In the genomic region with DNA sequence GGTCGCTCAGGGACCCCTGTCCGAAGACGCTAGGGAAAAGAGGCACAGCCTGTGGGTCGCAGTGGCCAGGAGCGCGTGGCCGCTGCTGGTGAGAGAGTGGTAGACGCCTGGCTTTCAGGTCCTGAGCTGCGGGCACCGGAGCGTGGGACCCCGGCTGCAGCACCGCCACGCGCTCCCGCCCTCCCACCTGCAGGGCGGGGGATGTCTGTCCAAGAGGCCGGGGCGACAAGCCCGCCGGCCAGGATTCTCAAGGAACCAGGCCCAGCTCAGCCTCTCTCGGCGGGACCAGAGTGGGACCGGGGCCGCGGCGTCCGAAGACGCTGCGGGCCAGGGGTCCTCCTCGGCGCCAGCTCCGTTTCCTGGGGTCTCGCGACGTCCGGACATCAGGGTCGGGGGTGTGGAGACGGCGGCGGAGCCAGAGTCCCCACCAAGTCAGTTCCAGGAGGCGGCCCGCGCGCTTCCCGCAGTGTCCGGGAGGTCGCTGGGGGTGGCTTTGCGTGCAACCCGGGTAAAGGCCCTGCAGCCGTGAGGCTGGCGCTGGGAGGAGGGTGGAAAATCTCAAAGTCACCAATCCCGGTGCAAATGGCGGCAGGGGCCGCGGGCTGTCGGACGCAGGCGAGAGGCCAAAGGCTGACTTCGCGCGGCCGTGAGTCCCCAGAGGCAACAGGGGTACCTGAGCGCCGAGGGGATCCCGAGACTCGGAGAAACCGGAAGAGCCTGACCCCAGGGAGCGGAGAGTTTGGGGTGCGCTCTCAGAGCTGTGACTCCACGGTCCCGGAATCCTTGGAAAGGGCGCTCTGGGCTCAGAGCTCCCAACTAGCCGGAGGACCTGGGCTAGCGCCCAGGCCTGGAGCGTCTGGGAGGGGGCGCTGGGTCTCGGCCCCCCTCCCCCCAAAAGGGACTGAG, we compare ENCODE assay signal across 2 cellular contexts.
TF ChIP-seq lines count a peak whose summit lies in the region.

No MANE protein-coding gene starts in this region.

TF ChIP-seq in HCT116, 20 proteins besides CTCF, POLR2A, EP300 and RAD21:
- no peak for TF ChIP-seq SIN3A (IDR thresholded peaks at IDR 0.05; ENCODE audit: low read depth)
- peak; percentile 72 for TF ChIP-seq YY1 (IDR thresholded peaks at IDR 0.05; ENCODE audit: extremely low read depth, insufficient replicate concordance, low read depth, low read length)
- TF ChIP-seq ELF1 (IDR thresholded peaks at IDR 0.05; ENCODE audit: borderline replicate concordance, low read depth) = no peak
- TF ChIP-seq JUND (IDR thresholded peaks at IDR 0.05) = no peak
- TF ChIP-seq SP1 (IDR thresholded peaks at IDR 0.05; ENCODE audit: low read depth) = no peak
- TF ChIP-seq ZBTB33 (IDR thresholded peaks at IDR 0.05; ENCODE audit: extremely low read depth, insufficient replicate concordance, low read length) = no peak
- no peak for TF ChIP-seq CEBPB (IDR thresholded peaks at IDR 0.05; ENCODE audit: low read depth)
- no peak for TF ChIP-seq FOSL1 (IDR thresholded peaks at IDR 0.05; ENCODE audit: low read depth)
- TF ChIP-seq TCF7L2 (IDR thresholded peaks at IDR 0.05; ENCODE audit: borderline replicate concordance, extremely low read depth, insufficient read depth, insufficient read length) = no peak
- no peak for TF ChIP-seq EZH2phosphoT487 (IDR thresholded peaks at IDR 0.05; ENCODE audit: borderline replicate concordance)
- TF ChIP-seq ZFX (IDR thresholded peaks at IDR 0.05) = peak; percentile 67; the same call in 1 of the 2 replicates
- TF ChIP-seq POLR2AphosphoS5 (IDR thresholded peaks at IDR 0.05; ENCODE audit: low read depth, low read length) = peak; percentile 16

TF ChIP-seq in SK-N-SH, 30 proteins besides CTCF, POLR2A, EP300 and RAD21:
- TF ChIP-seq EZH2phosphoT487 (IDR thresholded peaks at IDR 0.05; ENCODE audit: borderline replicate concordance, low read depth) (no peak), NFIC (IDR thresholded peaks at IDR 0.05; ENCODE audit: borderline replicate concordance) (no peak), USF2 (IDR thresholded peaks at IDR 0.05; ENCODE audit: borderline replicate concordance, low read depth, low read length) (no peak), POLR2AphosphoS5 (IDR thresholded peaks at IDR 0.05; ENCODE audit: low read depth, low read length) (no peak), GABPA (IDR thresholded peaks at IDR 0.05; ENCODE audit: low read depth) (no peak), FOSL2 (IDR thresholded peaks at IDR 0.05; ENCODE audit: borderline replicate concordance, low read depth) (no peak), GATA2 (CRISPR knock-in tag; IDR thresholded peaks at IDR 0.05) (no peak), RFX5 (IDR thresholded peaks at IDR 0.05; ENCODE audit: low read length) (no peak), RXRA (IDR thresholded peaks at IDR 0.05; ENCODE audit: borderline replicate concordance, low read depth) (no peak), MXI1 (IDR thresholded peaks at IDR 0.05; ENCODE audit: low read depth, low read length) (no peak), ZBTB33 (IDR thresholded peaks at IDR 0.05; ENCODE audit: borderline replicate concordance, low read depth) (no peak), YY1 (IDR thresholded peaks at IDR 0.05; ENCODE audit: low read depth) (no peak), IRF3 (IDR thresholded peaks at IDR 0.05; ENCODE audit: low read depth, low read length) (no peak), TCF12 (IDR thresholded peaks at IDR 0.05) (no peak), PBX3 (IDR thresholded peaks at IDR 0.05) (no peak), RCOR1 (IDR thresholded peaks at IDR 0.05; ENCODE audit: low read length) (no peak), SIN3A (IDR thresholded peaks at IDR 0.05; ENCODE audit: borderline replicate concordance, low read depth, low read length) (no peak), FOXJ3 (CRISPR knock-in tag; IDR thresholded peaks at IDR 0.05) (no peak)
- TF ChIP-seq, protein P1, sequence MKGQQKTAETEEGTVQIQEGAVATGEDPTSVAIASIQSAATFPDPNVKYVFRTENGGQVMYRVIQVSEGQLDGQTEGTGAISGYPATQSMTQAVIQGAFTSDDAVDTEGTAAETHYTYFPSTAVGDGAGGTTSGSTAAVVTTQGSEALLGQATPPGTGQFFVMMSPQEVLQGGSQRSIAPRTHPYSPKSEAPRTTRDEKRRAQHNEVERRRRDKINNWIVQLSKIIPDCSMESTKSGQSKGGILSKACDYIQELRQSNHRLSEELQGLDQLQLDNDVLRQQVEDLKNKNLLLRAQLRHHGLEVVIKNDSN (IDR thresholded peaks at IDR 0.05; ENCODE audit: borderline replicate concordance, low read depth) = no peak
